ENCODE assay signal across 19 cellular contexts in genomic region chr9:136697821-136698526, GRCh38. TPM values are rescaled to one million over a fixed set of nuclear protein-coding genes. Genes with fewer than 3 reads are reported as not detected.
DNase-seq lines count a peak whose midpoint lies in the region; ATAC-seq and TF ChIP-seq lines count a peak whose summit lies in the region.
"Had no signal": no experiment of that assay in that cellular context is flagged by ENCODE, and none has a peak within 500 bp of the region (broad histone marks: within the 10 kb centered on the region; RNA-seq: fewer than 3 reads in every experiment).

No MANE protein-coding gene starts in this region.

- H3K27ac Mint-ChIP-seq in CD14-positive monocyte = peak overlapping the region; percentile 91 to 95 (median 93)
- H3K27ac Mint-ChIP-seq in endothelial cell (ENCODE audit: unreplicated experiment) = no peak overlapping the region
- peak overlapping the region in 1 of 2 donors; percentile 53 for H3K27ac Mint-ChIP-seq in natural killer cell
- H3K27ac Mint-ChIP-seq: activated CD8-positive, alpha-beta memory T cell treated with anti-CD3 and anti-CD28 coated beads, Interleukin-2, amount 10 ng/mL, durations not matched to agents 7 days and 5 days had no signal

- H3K27me3 Mint-ChIP-seq in CD14-positive monocyte (ENCODE audit: low read depth in 3 of 3) (peaks cover 10 to 33% (median 20%) of the 10 kb centered on the region in 3 donors), endothelial cell (ENCODE audit: unreplicated experiment) (peaks cover 8% of the 10 kb centered on the region), natural killer cell (ENCODE audit: low read depth in 2 of 2) (peaks cover 12 to 15% of the 10 kb centered on the region in 2 donors)

- peak overlapping the region; percentile 39 for H3K9ac ChIP-seq in adipocyte (ENCODE audit: low read length)

- no peak for ATAC-seq in GM21528 (IDR thresholded peaks at IDR 0.05; ENCODE audit: low FRiP score, unreplicated experiment)
- no peak for ATAC-seq in HG02642 (IDR thresholded peaks at IDR 0.05; ENCODE audit: poor library complexity, unreplicated experiment)
- ATAC-seq in natural killer cell = no peak
- ATAC-seq: activated CD8-positive, alpha-beta memory T cell treated with anti-CD3 and anti-CD28 coated beads, Interleukin-2, amount 10 ng/mL, durations not matched to agents 7 days and 5 days; SK-N-SH treated with all-trans-retinoic acid at 6 μM for 48 hours had no signal

- H3K27ac ChIP-seq in neutrophil = peak overlapping the region; percentile 74
- H3K27ac ChIP-seq: ascending aorta, coronary artery had no signal

- H3K36me3 ChIP-seq in adipocyte (ENCODE audit: control insufficient read depth, insufficient read depth, low read length, severe bottlenecking) = no peaks in the 10 kb centered on the region
- H3K36me3 ChIP-seq in neutrophil = no peaks in the 10 kb centered on the region
- H3K36me3 ChIP-seq: ascending aorta had no signal

- H3K9me3 ChIP-seq in adipocyte (ENCODE audit: control insufficient read depth, low read length) = no peaks in the 10 kb centered on the region
- no peaks in the 10 kb centered on the region for H3K9me3 ChIP-seq in neutrophil
- H3K9me3 ChIP-seq: ascending aorta had no signal

- peaks cover 62% of the 10 kb centered on the region for H3K4me1 Mint-ChIP-seq in CD14-positive monocyte
- H3K4me1 Mint-ChIP-seq in endothelial cell (ENCODE audit: unreplicated experiment) = peaks cover 34% of the 10 kb centered on the region
- H3K4me1 Mint-ChIP-seq in natural killer cell = peaks cover 8 to 12% of the 10 kb centered on the region in 2 donors

- H3K4me3 Mint-ChIP-seq in CD14-positive monocyte (peak overlapping the region in 1 of 2 donors; percentile 72), endothelial cell (ENCODE audit: unreplicated experiment) (no peak overlapping the region), natural killer cell (no peak overlapping the region)
- H3K4me3 Mint-ChIP-seq: activated CD8-positive, alpha-beta memory T cell treated with anti-CD3 and anti-CD28 coated beads, Interleukin-2, amount 10 ng/mL, durations not matched to agents 7 days and 5 days had no signal

- DNase-seq in CD14-positive monocyte (ENCODE audit: low spot score) = peak; percentile 78
- DNase-seq in NCI-H69 (lab: John Stamatoyannopoulos, UW) = peak; percentile 44
- no peak for DNase-seq in adipocyte (ENCODE audit: low read depth)
- DNase-seq in endothelial cell (ENCODE audit: low spot score) = no peak
- DNase-seq in natural killer cell = no peak
- DNase-seq: activated CD8-positive, alpha-beta memory T cell treated with anti-CD3 and anti-CD28 coated beads, Interleukin-2, amount 10 ng/mL, durations not matched to agents 7 days and 5 days; head of caudate nucleus; IMR-90; NCI-H1105 treated with DMSO at 0.1 percent for 48 hours; NCI-H2171 treated with DMSO at 0.1 percent for 48 hours; NK-92 treated with Interleukin-12 subunit alpha and Interleukin-12 subunit beta, amount 100 ng/mL, for 24 hours had no signal

- TF ChIP-seq CTCF in CD14-positive monocyte (IDR thresholded peaks at IDR 0.05) (no peak), neutrophil (IDR thresholded peaks at IDR 0.05) (no peak), endothelial cell (IDR thresholded peaks at IDR 0.05; ENCODE audit: unreplicated experiment) (no peak), natural killer cell (IDR thresholded peaks at IDR 0.05) (no peak)

- H3K4me3 ChIP-seq in adipocyte (ENCODE audit: low read length) = no peak overlapping the region
- H3K4me3 ChIP-seq in neutrophil (ENCODE audit: low read depth in 1 of 2, low read length in 1 of 2) = peak overlapping the region; percentile 27 to 42
- H3K4me3 ChIP-seq: ascending aorta, coronary artery had no signal

- H3K4me1 ChIP-seq in adipocyte (ENCODE audit: control insufficient read depth, insufficient read depth, low read length) (peaks cover 21% of the 10 kb centered on the region), neutrophil (ENCODE audit: control insufficient read depth in 1 of 2, insufficient read depth in 1 of 2, low read depth in 1 of 2, low read length in 1 of 2) (peaks cover 69 to 82% of the 10 kb centered on the region in 2 experiments)
- H3K4me1 ChIP-seq: ascending aorta had no signal

- intact Hi-C loops in CD14-positive monocyte (cut with micrococcal nuclease) (loop anchor here in 1 of 2 donors (5.0 kb wide), 1 partner anchor 51 kb away; no protein-coding TSS in a partner anchor), natural killer cell (cut with micrococcal nuclease) (no loop called here)

- H3K27me3 ChIP-seq in adipocyte (replicated peaks; ENCODE audit: control insufficient read depth, insufficient read depth, low read length) = peaks cover 18% of the 10 kb centered on the region
- peaks cover 9% of the 10 kb centered on the region for H3K27me3 ChIP-seq in neutrophil

- peaks cover 0 to 6% (median 0%) of the 10 kb centered on the region in 7 donors for H3K9me3 Mint-ChIP-seq in CD14-positive monocyte
- no peaks in the 10 kb centered on the region for H3K9me3 Mint-ChIP-seq in endothelial cell (ENCODE audit: unreplicated experiment)
- H3K9me3 Mint-ChIP-seq in natural killer cell = no peaks in the 10 kb centered on the region

- H3K36me3 Mint-ChIP-seq in CD14-positive monocyte = peaks cover 0 to 2% of the 10 kb centered on the region in 2 donors
- no peaks in the 10 kb centered on the region for H3K36me3 Mint-ChIP-seq in endothelial cell (ENCODE audit: low read depth, unreplicated experiment)
- no peaks in the 10 kb centered on the region for H3K36me3 Mint-ChIP-seq in natural killer cell
- H3K36me3 Mint-ChIP-seq: activated CD8-positive, alpha-beta memory T cell treated with anti-CD3 and anti-CD28 coated beads, Interleukin-2, amount 10 ng/mL, durations not matched to agents 7 days and 5 days had no signal

RNA-seq across cellular contexts. Expression of gene AGPAT2, which starts 10.7 kb away (rescaled TPM):
- 100 to 1,000 TPM; 116 to 139 TPM for polyA plus RNA-seq in CD14-positive monocyte
- total RNA-seq in endothelial cell (ENCODE audit: unreplicated experiment) (38.9 TPM), natural killer cell (10 to 100 TPM; 10.3 to 19.4 (median 12.0) TPM)

RNA-seq across cellular contexts. Expression of gene DIPK1B, which starts 14.4 kb away (rescaled TPM):
- polyA plus RNA-seq in CD14-positive monocyte = under 1 TPM in 1 of 2 donors, not detected in 1; 0.10 TPM
- 293 TPM for total RNA-seq in endothelial cell (ENCODE audit: unreplicated experiment)
- under 1 TPM in 2 of 3 donors, not detected in 1; 0.31 to 0.39 TPM for total RNA-seq in natural killer cell
- total RNA-seq: activated CD8-positive, alpha-beta memory T cell treated with anti-CD3 and anti-CD28 coated beads, Interleukin-2, amount 10 ng/mL, durations not matched to agents 7 days and 5 days had no signal
- polyA plus RNA-seq: keratinocyte had no signal

RNA-seq across cellular contexts. Expression of gene EGFL7, which starts 35.3 kb away (rescaled TPM):
- polyA plus RNA-seq in CD14-positive monocyte = 1 to 10 TPM; 2.2 to 2.8 TPM
- total RNA-seq in endothelial cell (ENCODE audit: unreplicated experiment) (945 TPM), natural killer cell (under 1 TPM; 0.28 to 0.47 (median 0.29) TPM)

RNA-seq across cellular contexts. Expression of gene LCN10, which starts 44.8 kb away (rescaled TPM):
- not detected for polyA plus RNA-seq in CD14-positive monocyte
- total RNA-seq in endothelial cell (ENCODE audit: unreplicated experiment) = not detected
- total RNA-seq in natural killer cell = not detected
- total RNA-seq: IMR-90 had no signal
- polyA plus RNA-seq: IMR-90, keratinocyte had no signal

RNA-seq across cellular contexts. Expression of gene LCN6, which starts 50.4 kb away (rescaled TPM):
- not detected for polyA plus RNA-seq in CD14-positive monocyte
- not detected for total RNA-seq in endothelial cell (ENCODE audit: unreplicated experiment)
- not detected for total RNA-seq in natural killer cell
- total RNA-seq: activated CD8-positive, alpha-beta memory T cell treated with anti-CD3 and anti-CD28 coated beads, Interleukin-2, amount 10 ng/mL, durations not matched to agents 7 days and 5 days; IMR-90; pulmonary artery endothelial cell had no signal
- polyA plus RNA-seq: IMR-90, keratinocyte had no signal

Comparison
In these comparisons a context has a peak if more than half of its experiments do, and no peak if none do; other contexts are left out.
1. DNase-seq: peak in CD14-positive monocyte (single experiment) and NCI-H69 (single experiment); none in adipocyte (single experiment), endothelial cell (single experiment) and natural killer cell (single experiment).
2. RNA of gene DIPK1B, which starts 14.4 kb away (total RNA-seq): 293 TPM in endothelial cell (single experiment); 0.31 to 0.39 TPM in natural killer cell; every median in the first group is over 100 times any median in the second.
3. RNA of gene EGFL7, which starts 35.3 kb away (total RNA-seq): 945 TPM in endothelial cell (single experiment); 0.28 to 0.47 TPM in natural killer cell; every median in the first group is over 100 times any median in the second.